ENCODE assay signal across 6 cellular contexts in genomic region chr11:46675288-46675851, GRCh38. TPM values are rescaled to one million over a fixed set of nuclear protein-coding genes. Genes with fewer than 3 reads are reported as not detected.
A peak's percentile ranks its signal among the peaks of the same experiment; 100 is the strongest.
DNase-seq lines count a peak whose midpoint lies in the region; ATAC-seq and TF ChIP-seq lines count a peak whose summit lies in the region.

No MANE protein-coding gene starts in this region.

- peak; percentile 86 for ATAC-seq in IMR-90 (ENCODE audit: low read depth)
- ATAC-seq in psoas muscle, result peak; percentile 72 to 83 (median 76)
- ATAC-seq in GM18498 (IDR thresholded peaks at IDR 0.05; ENCODE audit: unreplicated experiment), result no peak
- no peak for ATAC-seq in HG02840 (IDR thresholded peaks at IDR 0.05; ENCODE audit: low FRiP score, unreplicated experiment)
- ATAC-seq in GM21717 (IDR thresholded peaks at IDR 0.05; ENCODE audit: unreplicated experiment), result no peak

- no peak overlapping the region; the same call in 1 of the 2 replicates for H2BK20ac ChIP-seq in IMR-90 (ENCODE audit: low read depth, low read length)

- 80% methylated on average over 1 of the region's 4 CpGs; no CpG with 5 or more reads in 1 of the 2 experiments for WGBS in IMR-90 (ENCODE audit: extremely low coverage in 2 of 2, insufficient read length in 1 of 2), 2 experiments
- WGBS in psoas muscle, 3 donors, result 17 to 27% (median 18%) methylated on average over 4 of the region's 4 CpGs

- H4K20me1 ChIP-seq in IMR-90 (ENCODE audit: insufficient read depth, low read length), result 0 out of 2 replicates have a peak, but pooled peaks cover 3% of the 10 kb centered on the region

- no peak overlapping the region for H2BK15ac ChIP-seq in IMR-90 (ENCODE audit: low read depth, low read length)

- H2AK5ac ChIP-seq in IMR-90 (ENCODE audit: low read depth, low read length), result no peak overlapping the region

- H3K4ac ChIP-seq in IMR-90 (ENCODE audit: low read depth, low read length), result peak overlapping the region; percentile 82

- H3K4me1 ChIP-seq in IMR-90 (ENCODE audit: control insufficient read depth, insufficient read depth, low read length) (peaks cover 10% of the 10 kb centered on the region), duodenal mucosa (ENCODE audit: control insufficient read depth in 1 of 2, insufficient read depth in 2 of 2, low read length in 2 of 2) (peaks cover 44 to 53% of the 10 kb centered on the region in 2 donors), psoas muscle (peaks cover 17% of the 10 kb centered on the region)

- DNase-seq in IMR-90, result peak; percentile 72
- DNase-seq in psoas muscle, result peak; percentile 69 to 86

- TF ChIP-seq CTCF in IMR-90 (conservative IDR thresholded peaks at IDR 0.05; ENCODE audit: low read depth, low read length) (no peak), psoas muscle (IDR thresholded peaks at IDR 0.05) (no peak)

- peak overlapping the region; percentile 74 for H2AK9ac ChIP-seq in IMR-90 (replicated peaks; ENCODE audit: low read depth, low read length, poor library complexity)

- H3K27me3 ChIP-seq in IMR-90 (ENCODE audit: control insufficient read depth, insufficient read depth, low read length), result no peaks in the 10 kb centered on the region
- no peaks in the 10 kb centered on the region for H3K27me3 ChIP-seq in duodenal mucosa (ENCODE audit: control insufficient read depth in 1 of 2, insufficient read depth in 2 of 2, low read length in 2 of 2)
- no peaks in the 10 kb centered on the region for H3K27me3 ChIP-seq in psoas muscle (ENCODE audit: insufficient read depth in 3 of 3, low read length in 2 of 3)

- BruUV-seq in IMR-90 (replicated peaks; lab: Mats Ljungman, UMichigan), result no TSS peak

- peak overlapping the region; percentile 52; the same call in 1 of the 2 replicates for H3K14ac ChIP-seq in IMR-90 (replicated peaks; ENCODE audit: low read depth, low read length)

- peak overlapping the region; percentile 16 for H3K18ac ChIP-seq in IMR-90 (ENCODE audit: low read depth, low read length)

- H3K23ac ChIP-seq in IMR-90 (ENCODE audit: low read depth, low read length), result peak overlapping the region; percentile 10; the same call in 1 of the 2 replicates

- peak overlapping the region; percentile 3 for H2AFZ ChIP-seq in IMR-90 (replicated peaks; ENCODE audit: low read length, poor library complexity)

- no peak for TF ChIP-seq POLR2A in IMR-90 (IDR thresholded peaks at IDR 0.05; ENCODE audit: low read depth, low read length)

- peaks cover 58% of the 10 kb centered on the region for H3K36me3 ChIP-seq in IMR-90 (ENCODE audit: control insufficient read depth, insufficient read depth, low read length)
- peaks cover 48 to 70% of the 10 kb centered on the region in 2 donors for H3K36me3 ChIP-seq in duodenal mucosa (ENCODE audit: control insufficient read depth in 1 of 2, insufficient read depth in 2 of 2, low read length in 2 of 2)
- peaks cover 0 to 77% of the 10 kb centered on the region in 2 donors for H3K36me3 ChIP-seq in psoas muscle (ENCODE audit: insufficient read depth in 1 of 2, low read depth in 1 of 2)

- no peak overlapping the region for H3K56ac ChIP-seq in IMR-90 (ENCODE audit: extremely low read depth, insufficient read depth, low read length)

- POLR2A ChIA-PET in IMR-90 (lab: Charles Lee; ENCODE audit: unreplicated experiment), result no interaction called here

- peaks cover 0 to 6% of the 10 kb centered on the region in 2 experiments; a peak in 1 of 4 replicates for H3K79me1 ChIP-seq in IMR-90 (ENCODE audit: low read depth in 1 of 2, low read length in 2 of 2)

- peak overlapping the region; percentile 45 for H4K5ac ChIP-seq in IMR-90 (ENCODE audit: low read depth, low read length)

- no peak overlapping the region for H3K4me2 ChIP-seq in IMR-90 (ENCODE audit: low read depth, low read length)

- H3K9ac ChIP-seq in IMR-90 (ENCODE audit: low read depth, low read length) (no peak overlapping the region), duodenal mucosa (ENCODE audit: low read depth in 1 of 2, low read length in 2 of 2) (peak overlapping the region; percentile 18 to 35)

- peaks cover 8% of the 10 kb centered on the region; the same call in 1 of the 2 replicates for H3K9me1 ChIP-seq in IMR-90 (ENCODE audit: insufficient read depth, low read length)

- no peaks in the 10 kb centered on the region for H3K9me3 ChIP-seq in IMR-90 (ENCODE audit: control insufficient read depth, insufficient read depth, low read length)
- H3K9me3 ChIP-seq in duodenal mucosa (ENCODE audit: control insufficient read depth in 1 of 2, low read length in 2 of 2), result no peaks in the 10 kb centered on the region
- H3K9me3 ChIP-seq in psoas muscle, result no peaks in the 10 kb centered on the region

- dilution Hi-C loops in IMR-90 (cut with HindIII; ENCODE audit: low sequenced_read_pairs, unreplicated experiment), result no loop called here

- H3K4me3 ChIP-seq in IMR-90 (ENCODE audit: insufficient read depth, low read depth, low read length) (no peak overlapping the region), duodenal mucosa (ENCODE audit: low read depth in 1 of 2, low read length in 2 of 2) (peak overlapping the region in 1 of 2 donors; percentile 36), psoas muscle (no peak overlapping the region)

- CTCF ChIA-PET in IMR-90 (lab: Yijun Ruan, JAX), result no interaction called here

- in situ Hi-C loops in IMR-90 (cut with MboI; ENCODE audit: low sequenced_read_pairs), result no loop called here

- H2BK120ac ChIP-seq in IMR-90 (ENCODE audit: low read depth, low read length), result no peak overlapping the region

- H4K8ac ChIP-seq in IMR-90 (ENCODE audit: low read depth in 2 of 2, low read length in 2 of 2), result peak overlapping the region in 1 of 2 experiments; percentile 56; a peak in 2 of 4 replicates

- H2BK5ac ChIP-seq in IMR-90 (ENCODE audit: low read depth, low read length, poor library complexity, severe bottlenecking), result peak overlapping the region; percentile 40

- H4K91ac ChIP-seq in IMR-90 (ENCODE audit: insufficient read depth, low read depth, low read length), result peak overlapping the region; percentile 8; the same call in 1 of the 2 replicates

- H3K27ac ChIP-seq in IMR-90 (ENCODE audit: insufficient read depth, low read length) (peak overlapping the region; percentile 22), duodenal mucosa (ENCODE audit: low read depth, low read length) (peak overlapping the region; percentile 78), psoas muscle (peak overlapping the region; percentile 81)

- no peak for TF ChIP-seq RAD21 in IMR-90 (IDR thresholded peaks at IDR 0.05; ENCODE audit: low read length)

- intact Hi-C loops in IMR-90 (cut with micrococcal nuclease) (no loop called here), psoas muscle (cut with DNase I) (no loop called here)

TF ChIP-seq in IMR-90, 13 proteins besides CTCF, POLR2A, EP300 and RAD21:
- TF ChIP-seq FOS (IDR thresholded peaks at IDR 0.05; ENCODE audit: low read depth, low read length) (no peak), MAZ (IDR thresholded peaks at IDR 0.05; ENCODE audit: borderline replicate concordance, low read depth, low read length) (0 out of 2 replicates have a peak, but pooled peaks have one; percentile 35), RFX5 (IDR thresholded peaks at IDR 0.05; ENCODE audit: low read depth, low read length) (no peak), NFE2L2 (IDR thresholded peaks at IDR 0.05; ENCODE audit: low read depth, low read length) (no peak), CHD1 (IDR thresholded peaks at IDR 0.05; ENCODE audit: low read depth, low read length) (no peak), USF2 (IDR thresholded peaks at IDR 0.05; ENCODE audit: low read depth, low read length) (peak; percentile 81), MAFK (IDR thresholded peaks at IDR 0.05; ENCODE audit: low read depth, low read length) (no peak), CEBPB (IDR thresholded peaks at IDR 0.05; ENCODE audit: low read depth, low read length) (peak; percentile 79)

RNA-seq across cellular contexts. Expression of gene ARHGAP1, which starts 25.0 kb away (rescaled TPM):
- total RNA-seq in IMR-90 (2012; rRNA removed), result 28.1 and 46.6 TPM in 2 replicates
- polyA plus RNA-seq in IMR-90 (2012; rRNA removed), result 75.7 and 78.8 TPM in 2 replicates
- 77.3 and 77.9 TPM in 2 replicates for polyA plus RNA-seq in IMR-90 (2012; cell fraction: cytosol; rRNA removed)
- 56.6 and 87.7 TPM in 2 replicates for polyA plus RNA-seq in IMR-90 (2012; cell fraction: nucleus; rRNA removed; ENCODE audit: low replicate concordance)
- total RNA-seq in psoas muscle, result 10 to 100 TPM; 24.9 to 36.1 (median 31.4) TPM
- 10 to 100 TPM; 12.5 to 27.7 (median 20.4) TPM for polyA plus RNA-seq in psoas muscle

RNA-seq across cellular contexts. Expression of gene ZNF408, which starts 25.5 kb away (rescaled TPM):
- total RNA-seq in IMR-90 (2012; rRNA removed) (9.5 and 10.3 TPM in 2 replicates), psoas muscle (10 to 100 TPM in 2 of 4 donors, 1 to 10 TPM in 2; 5.0 to 15.0 (median 9.8) TPM)
- polyA plus RNA-seq in IMR-90 (2012; rRNA removed) (10.4 and 11.1 TPM in 2 replicates), psoas muscle (10 to 100 TPM in 1 of 3 donors, 1 to 10 TPM in 2; 9.6 to 12.7 (median 9.9) TPM)
- 5.4 and 8.6 TPM in 2 replicates for polyA plus RNA-seq in IMR-90 (2012; cell fraction: cytosol; rRNA removed)
- polyA plus RNA-seq in IMR-90 (2012; cell fraction: nucleus; rRNA removed; ENCODE audit: low replicate concordance), result 16.7 and 32.2 TPM in 2 replicates

RNA-seq across cellular contexts. Expression of gene F2, which starts 43.6 kb away (rescaled TPM):
- not detected in 2 replicates for total RNA-seq in IMR-90 (2012; rRNA removed)
- not detected in 2 replicates for polyA plus RNA-seq in IMR-90 (2012; rRNA removed)
- polyA plus RNA-seq in IMR-90 (2012; cell fraction: cytosol; rRNA removed), result 0.02 TPM in 2 replicates
- 0.16 and 0.70 TPM in 2 replicates for polyA plus RNA-seq in IMR-90 (2012; cell fraction: nucleus; rRNA removed; ENCODE audit: low replicate concordance)
- under 1 TPM in 2 of 4 donors, not detected in 2; 0.16 to 0.26 TPM for total RNA-seq in psoas muscle
- under 1 TPM in 2 of 3 donors, not detected in 1; 0.04 to 0.56 TPM for polyA plus RNA-seq in psoas muscle

RNA-seq across cellular contexts. Expression of gene ATG13, which starts 58.0 kb away (rescaled TPM):
- total RNA-seq in IMR-90 (2012; rRNA removed) (32.2 and 43.0 TPM in 2 replicates), psoas muscle (10 to 100 TPM; 27.0 to 50.7 (median 35.8) TPM)
- polyA plus RNA-seq in IMR-90 (2012; rRNA removed) (49.7 and 56.2 TPM in 2 replicates), psoas muscle (10 to 100 TPM; 16.8 to 50.5 (median 20.5) TPM)
- polyA plus RNA-seq in IMR-90 (2012; cell fraction: cytosol; rRNA removed), result 37.6 and 46.1 TPM in 2 replicates
- polyA plus RNA-seq in IMR-90 (2012; cell fraction: nucleus; rRNA removed; ENCODE audit: low replicate concordance), result 62.8 and 74.0 TPM in 2 replicates

RNA-seq across cellular contexts. Expression of gene HARBI1, which starts 58.3 kb away (rescaled TPM):
- total RNA-seq in IMR-90 (2012; rRNA removed) (5.2 and 6.1 TPM in 2 replicates), psoas muscle (1 to 10 TPM; 2.0 to 4.4 (median 2.8) TPM)
- polyA plus RNA-seq in IMR-90 (2012; rRNA removed) (2.4 and 2.7 TPM in 2 replicates), psoas muscle (1 to 10 TPM; 3.4 to 8.6 (median 3.8) TPM)
- polyA plus RNA-seq in IMR-90 (2012; cell fraction: cytosol; rRNA removed), result 1.3 and 2.0 TPM in 2 replicates
- polyA plus RNA-seq in IMR-90 (2012; cell fraction: nucleus; rRNA removed; ENCODE audit: low replicate concordance), result 0.58 and 1.2 TPM in 2 replicates

Comparison
In these comparisons a context has a peak if more than half of its experiments do, and no peak if none do; other contexts are left out.
1. ATAC-seq: peak in IMR-90 (single experiment) and psoas muscle (4 of 4); none in GM18498 (single experiment), HG02840 (single experiment) and GM21717 (single experiment).
2. H3K27ac ChIP-seq: peak in every context shown above with its lines; median percentile 81 in psoas muscle; 78 in duodenal mucosa; 22 in IMR-90.